ENCODE assay signal across 23 cellular contexts in the genomic region with DNA sequence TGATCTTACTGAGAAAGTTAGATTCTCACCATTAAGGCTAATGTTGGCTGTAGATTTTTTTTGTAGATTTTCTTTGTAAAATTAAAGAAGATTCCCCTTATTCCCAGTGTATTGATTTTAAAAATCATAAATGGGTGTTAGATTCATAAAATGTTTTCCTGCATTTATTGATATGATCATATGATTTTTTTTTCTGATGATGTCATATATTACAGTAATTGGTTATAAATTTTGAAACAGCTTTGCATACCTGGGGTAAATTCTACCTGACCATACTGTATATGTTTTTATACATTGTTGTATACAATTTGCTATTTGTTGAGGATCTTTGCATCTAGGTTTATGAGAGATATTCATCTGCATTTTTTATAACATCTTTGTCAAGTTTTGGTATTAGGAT.
"Had no signal": no experiment of that assay in that cellular context is flagged by ENCODE, and none has a peak within 500 bp of the region (broad histone marks: within the 10 kb centered on the region; RNA-seq: fewer than 3 reads in every experiment).

No MANE protein-coding gene starts in this region.

- H3K4me3 ChIP-seq: coronary artery, dorsolateral prefrontal cortex, esophagus muscularis mucosa, gastroesophageal sphincter, heart left ventricle, hepatocyte, left lung, lower lobe of right lung, mucosa of descending colon had no signal

- H3K27ac Mint-ChIP-seq: immature natural killer cell, mesothelial cell of epicardium, naive B cell had no signal

- H3K4me1 ChIP-seq: esophagus muscularis mucosa, foreskin keratinocyte, gastroesophageal sphincter, heart left ventricle, left lung, lower lobe of right lung had no signal

- H3K4me2 ChIP-seq: hepatocyte had no signal

- H3K4me3 Mint-ChIP-seq: immature natural killer cell, mesothelial cell of epicardium, naive B cell had no signal

- H3K36me3 Mint-ChIP-seq: immature natural killer cell, mesothelial cell of epicardium, naive B cell had no signal

- FAIRE-seq: endothelial cell of umbilical vein, frontal cortex had no signal

- H3K27ac ChIP-seq: coronary artery, dorsolateral prefrontal cortex, esophagus muscularis mucosa, foreskin keratinocyte, gastroesophageal sphincter, heart left ventricle, hepatocyte, left lung, lower lobe of right lung had no signal

- H3K36me3 ChIP-seq: esophagus muscularis mucosa, gastroesophageal sphincter, heart left ventricle, left lung, lower lobe of right lung had no signal

- H3K27me3 Mint-ChIP-seq: naive B cell had no signal

- H3K27me3 ChIP-seq: esophagus muscularis mucosa, foreskin keratinocyte, gastroesophageal sphincter, heart left ventricle, hepatocyte, left lung had no signal

- ATAC-seq: foreskin keratinocyte, gastroesophageal sphincter, heart left ventricle, left cardiac atrium, left lung, left ventricle myocardium superior, lower lobe of right lung, mucosa of descending colon had no signal

- DNase-seq: dermis blood vessel endothelial cell; dorsolateral prefrontal cortex; effector CD4-positive, alpha-beta T cell; effector memory CD4-positive, alpha-beta T cell; foreskin keratinocyte; heart left ventricle; hypothalamus; immature natural killer cell; islet precursor cell; left cardiac atrium; left lung; left ventricle myocardium superior; lower lobe of right lung; mesenchymal stem cell; mucosa of descending colon; naive B cell had no signal

- H2AFZ ChIP-seq: hepatocyte had no signal

- H3K79me2 ChIP-seq: hepatocyte had no signal

- H3K4me1 Mint-ChIP-seq: immature natural killer cell, mesothelial cell of epicardium, naive B cell had no signal

- H3K9me3 ChIP-seq: esophagus muscularis mucosa, gastroesophageal sphincter, lower lobe of right lung, mucosa of descending colon had no signal
